15 cellular contexts compared by ENCODE assay signal in genomic region chr18:6591491-6591890, GRCh38.
"Had no signal": no experiment of that assay in that cellular context is flagged by ENCODE, and none has a peak within 500 bp of the region (broad histone marks: within the 10 kb centered on the region; RNA-seq: fewer than 3 reads in every experiment).

No MANE protein-coding gene starts in this region.

- H3K27ac ChIP-seq: coronary artery, heart right ventricle, upper lobe of left lung, WERI-Rb-1 had no signal

- H3K36me3 ChIP-seq: heart right ventricle, upper lobe of left lung, WERI-Rb-1 had no signal

- H3K4me1 ChIP-seq: heart right ventricle had no signal

- H3K4me3 ChIP-seq: coronary artery, heart right ventricle, mucosa of descending colon, upper lobe of left lung had no signal

- H3K9me3 ChIP-seq: heart right ventricle, mucosa of descending colon, upper lobe of left lung had no signal

- ATAC-seq: activated naive CD8-positive, alpha-beta T cell treated with anti-CD3 and anti-CD28 coated beads, Interleukin-2, amount 50 U/mL, for 24 hours; heart right ventricle; mucosa of descending colon had no signal

- DNase-seq: activated CD4-positive, alpha-beta T cell treated with anti-CD3 and anti-CD28 coated beads for 1 hour; activated CD8-positive, alpha-beta memory T cell treated with anti-CD3 and anti-CD28 coated beads for 24 hours; activated CD8-positive, alpha-beta memory T cell treated with anti-CD3 and anti-CD28 coated beads, Interleukin-2, amount 50 U/mL, for 48 hours; activated effector memory CD4-positive, alpha-beta T cell treated with Interleukin-2 at 50 U/mL for 16 hours; activated naive CD4-positive, alpha-beta T cell treated with anti-CD3 and anti-CD28 coated beads, Interleukin-2, amount 10 ng/mL, durations not matched to agents 7 days and 5 days; activated naive CD8-positive, alpha-beta T cell treated with anti-CD3 and anti-CD28 coated beads, Interleukin-2, amount 50 U/mL, for 24 hours; activated T-cell treated with anti-CD3 and anti-CD28 coated beads, Interleukin-2, amount 50 U/mL, for 48 hours; anterior cingulate cortex; heart right ventricle; mucosa of descending colon; naive B cell; stimulated activated CD4-positive, alpha-beta T cell treated with anti-CD3 and anti-CD28 coated beads, Interleukin-2, amount 100 ng/mL, for 24 hours; upper lobe of left lung; WERI-Rb-1 had no signal

- H3K27me3 ChIP-seq: heart right ventricle, upper lobe of left lung had no signal
